ENCODE assay signal across 9 cellular contexts in the genomic region with DNA sequence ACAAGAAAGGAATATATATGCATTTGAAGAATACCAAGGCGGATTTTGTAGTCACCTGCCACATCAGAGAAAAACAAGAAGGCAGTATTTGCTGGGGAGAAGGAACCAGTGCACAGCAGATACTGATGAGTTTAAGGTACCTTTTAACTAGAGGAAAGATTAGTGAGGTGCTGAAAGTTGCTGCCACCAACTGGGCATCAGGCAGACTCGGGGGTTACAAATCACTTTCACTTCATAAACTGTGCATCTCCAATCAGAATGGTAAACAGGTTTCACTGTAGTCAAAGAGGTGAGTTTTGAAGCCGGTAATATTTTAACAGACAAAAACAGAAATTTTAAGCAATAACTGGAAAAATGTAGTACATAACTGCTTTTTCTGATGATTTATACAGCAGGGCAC. TPM values are rescaled to one million over a fixed set of nuclear protein-coding genes. Genes with fewer than 3 reads are reported as not detected.
DNase-seq lines count a peak whose midpoint lies in the region; ATAC-seq and TF ChIP-seq lines count a peak whose summit lies in the region.
"Had no signal": no experiment of that assay in that cellular context is flagged by ENCODE, and none has a peak within 500 bp of the region (broad histone marks: within the 10 kb centered on the region; RNA-seq: fewer than 3 reads in every experiment).

No MANE protein-coding gene starts in this region.

- peak overlapping the region; percentile 82 for H3K4me2 ChIP-seq in SK-N-SH
- H3K4me2 ChIP-seq: KMS-11 had no signal

- peaks cover 98% of the 10 kb centered on the region for H3K79me2 ChIP-seq in SK-N-SH (ENCODE audit: insufficient read depth)

- POLR2A ChIA-PET in A673 (lab: Charles Lee; ENCODE audit: low non-redundant PET): no interaction called here
- POLR2A ChIA-PET in SK-N-SH (lab: Yijun Ruan, JAX): no interaction called here

- H3K27ac ChIP-seq in A673 (ENCODE audit: low read depth, low read length, poor library complexity, severe bottlenecking) (no peak overlapping the region), SK-N-SH (ENCODE audit: low read depth in 2 of 2, low read length in 1 of 2) (peak overlapping the region in 1 of 2 experiments; percentile 89; a peak in 1 of 4 replicates)
- H3K27ac ChIP-seq: KMS-11 had no signal

- CTCF ChIA-PET in A673 (lab: Charles Lee) (no interaction called here), SK-N-SH (lab: Yijun Ruan, JAX) (interaction anchor here (1.1 to 2.6 kb wide), 3 partner anchors 160 to 289 kb away, joined by 3 to 17 read pairs (median 5); no protein-coding TSS in a partner anchor)

- DNase-seq in A673 (ENCODE audit: low spot score): peak; percentile 55
- peak; percentile 47 for DNase-seq in GM20000 (ENCODE audit: low spot score)
- peak; percentile 42 for DNase-seq in SK-N-SH
- DNase-seq in glomerular visceral epithelial cell (ENCODE audit: extremely low spot score): peak; percentile 40
- DNase-seq in posterior vena cava (ENCODE audit: low spot score): no peak
- no peak for DNase-seq in NCI-H2227 (lab: John Stamatoyannopoulos, UW; ENCODE audit: unreplicated experiment)
- DNase-seq in NCI-H187 (lab: John Stamatoyannopoulos, UW): no peak

- peaks cover 44% of the 10 kb centered on the region for H3F3A ChIP-seq in SK-N-SH (replicated peaks; ENCODE audit: insufficient read depth)

- H3K9me3 ChIP-seq in A673 (ENCODE audit: low read depth, low read length, poor library complexity, severe bottlenecking) (no peaks in the 10 kb centered on the region), SK-N-SH (no peaks in the 10 kb centered on the region)

- H3K4me3 ChIP-seq in A673 (ENCODE audit: low read depth, low read length, poor library complexity, severe bottlenecking) (no peak overlapping the region), SK-N-SH (ENCODE audit: low read depth in 2 of 2, low read length in 1 of 2) (peak overlapping the region; percentile 75 to 96; a peak in 3 of 4 replicates)

- no peak overlapping the region for H2AFZ ChIP-seq in SK-N-SH (ENCODE audit: low read depth)

- WGBS in SK-N-SH (ENCODE audit: low lambda C conversion rate): 50% methylated on average over 3 of the region's 3 CpGs

- intact Hi-C loops in A673 (cut with micrococcal nuclease; ENCODE audit: unreplicated experiment): loop anchor here (10.0 kb wide), 1 partner anchor 137 kb away; no protein-coding TSS in a partner anchor
- intact Hi-C loops in posterior vena cava (cut with DNase I): loop anchor here (5.0 to 10.0 kb wide), 3 partner anchors 97 to 284 kb away; no protein-coding TSS in a partner anchor

- peak overlapping the region; percentile 94; the same call in 1 of the 2 replicates for H3K9ac ChIP-seq in SK-N-SH
- H3K9ac ChIP-seq: KMS-11 had no signal

- TF ChIP-seq RAD21 in SK-N-SH (IDR thresholded peaks at IDR 0.05; ENCODE audit: low read length): peak; percentile 83

- H3K4me1 ChIP-seq in A673 (ENCODE audit: insufficient read depth, low read length, poor library complexity, severe bottlenecking) (peaks cover 13% of the 10 kb centered on the region), SK-N-SH (ENCODE audit: control insufficient read depth in 1 of 2, insufficient read depth in 2 of 2, low read depth in 1 of 2, low read length in 1 of 2) (peaks cover 16 to 21% of the 10 kb centered on the region in 2 experiments)

- no peak for ATAC-seq in GM19455 (IDR thresholded peaks at IDR 0.05; ENCODE audit: unreplicated experiment)

- no peaks in the 10 kb centered on the region for H3K36me3 ChIP-seq in A673 (ENCODE audit: insufficient read depth, low read length, poor library complexity, severe bottlenecking)
- H3K36me3 ChIP-seq in SK-N-SH (replicated peaks in 1 of 2; ENCODE audit: control insufficient read depth in 1 of 2, insufficient read depth in 2 of 2, low read length in 1 of 2): peaks cover 33 to 72% of the 10 kb centered on the region in 2 experiments

- TF ChIP-seq CTCF in A673 (conservative IDR thresholded peaks at IDR 0.05; ENCODE audit: low read depth, low read length): peak; percentile 67
- TF ChIP-seq CTCF in GM20000 (IDR thresholded peaks at IDR 0.05; ENCODE audit: extremely low read depth, missing control alignments): peak; percentile 9
- peak; percentile 57 for TF ChIP-seq CTCF in SK-N-SH (IDR thresholded peaks at IDR 0.05)

- TF ChIP-seq EP300 in SK-N-SH (IDR thresholded peaks at IDR 0.05; ENCODE audit: borderline replicate concordance in 1 of 2, low read depth in 1 of 2, low read length in 1 of 2): no peak

- peaks cover 47% of the 10 kb centered on the region for H4K20me1 ChIP-seq in SK-N-SH (ENCODE audit: insufficient read depth)

- no peaks in the 10 kb centered on the region for H3K27me3 ChIP-seq in A673 (replicated peaks; ENCODE audit: insufficient read depth, low read depth, low read length, poor library complexity)
- H3K27me3 ChIP-seq in SK-N-SH (ENCODE audit: insufficient read depth): no peaks in the 10 kb centered on the region

- no TSS peak for BruUV-seq in A673 (replicated peaks; lab: Mats Ljungman, UMichigan)

- no peaks in the 10 kb centered on the region for H3K9me2 ChIP-seq in SK-N-SH

TF ChIP-seq in SK-N-SH, 30 proteins besides CTCF, POLR2A, EP300 and RAD21:
- peak; percentile 56; the same call in 1 of the 2 replicates for TF ChIP-seq SMC3 (IDR thresholded peaks at IDR 0.05; ENCODE audit: low read depth, low read length)
- TF ChIP-seq FOXJ3 (CRISPR knock-in tag; IDR thresholded peaks at IDR 0.05): no peak
- TF ChIP-seq ZBTB33 (IDR thresholded peaks at IDR 0.05; ENCODE audit: borderline replicate concordance, low read depth): no peak
- TF ChIP-seq REST (IDR thresholded peaks at IDR 0.05; ENCODE audit: low read depth, low read length): no peak
- no peak for TF ChIP-seq YY1 (IDR thresholded peaks at IDR 0.05; ENCODE audit: low read depth)

RNA-seq across cellular contexts. Expression of gene FBN1, which starts 4.1 kb away (rescaled TPM):
- total RNA-seq in A673 (2021): 25.4 and 25.8 TPM in 2 replicates
- polyA plus RNA-seq in SK-N-SH (2012; rRNA removed): 248 and 298 TPM in 2 replicates
- 185 and 239 TPM in 2 replicates for polyA plus RNA-seq in SK-N-SH (2012; cell fraction: cytosol; rRNA removed)
- 255 and 545 TPM in 2 replicates for polyA plus RNA-seq in SK-N-SH (2012; cell fraction: nucleus; rRNA removed)
- 100 to 1,000 TPM; 194 to 541 TPM for total RNA-seq in posterior vena cava

Comparison
In these comparisons a context has a peak if more than half of its experiments do, and no peak if none do; other contexts are left out.
1. DNase-seq: peak in A673 (single experiment), GM20000 (single experiment), SK-N-SH (single experiment) and glomerular visceral epithelial cell (single experiment); none in posterior vena cava (single experiment), NCI-H2227 (single experiment) and NCI-H187 (0 of 2).
2. CTCF ChIP-seq: peak in every context shown above with its lines; median percentile 67 in A673; 57 in SK-N-SH; 9 in GM20000.